ENCODE assay signal across 17 cellular contexts in the genomic region with DNA sequence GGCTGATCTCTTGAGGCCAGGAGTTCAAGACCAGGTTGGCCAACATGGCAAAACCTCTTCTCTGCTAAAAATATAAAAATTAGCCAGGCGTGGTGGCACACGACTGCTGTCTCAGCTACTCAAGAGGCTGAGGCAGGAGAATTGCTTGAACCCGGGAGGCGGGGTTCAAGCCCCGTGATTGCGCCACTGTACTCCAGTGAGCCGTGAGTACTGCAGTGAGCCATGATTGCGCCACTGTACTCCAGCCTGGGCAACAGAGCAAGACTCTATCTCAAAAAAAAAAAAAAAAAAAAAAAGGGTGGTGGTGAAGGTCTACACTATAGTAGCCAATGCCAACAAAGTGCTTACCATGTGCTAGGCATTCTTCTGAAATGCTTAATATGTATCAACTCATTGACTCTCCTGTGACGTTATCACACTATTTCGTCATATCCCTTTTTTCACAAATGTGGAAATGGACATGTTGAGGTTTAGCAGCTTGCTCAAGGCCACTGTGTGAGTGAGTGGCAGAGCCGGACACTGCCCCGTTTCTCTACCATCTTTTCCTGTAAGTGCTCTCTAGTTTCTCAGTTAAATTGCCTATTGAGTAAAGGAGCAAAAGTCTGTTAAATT. TPM values are rescaled to one million over a fixed set of nuclear protein-coding genes. Genes with fewer than 3 reads are reported as not detected.
DNase-seq lines count a peak whose midpoint lies in the region; ATAC-seq and TF ChIP-seq lines count a peak whose summit lies in the region.
"Had no signal": no experiment of that assay in that cellular context is flagged by ENCODE, and none has a peak within 500 bp of the region (broad histone marks: within the 10 kb centered on the region; RNA-seq: fewer than 3 reads in every experiment).

No MANE protein-coding gene starts in this region.

- intact Hi-C loops in activated naive CD4-positive, alpha-beta T cell treated with anti-CD3 and anti-CD28 coated beads for 36 hours (cut with micrococcal nuclease): loop anchor here (2.0 to 5.0 kb wide), 3 partner anchors 247 to 857 kb away; a partner anchor contains a TSS

- peak overlapping the region; percentile 17 for H3K27ac Mint-ChIP-seq in activated naive CD4-positive, alpha-beta T cell treated with anti-CD3 and anti-CD28 coated beads, Interleukin-2, amount 50 U/mL, for 24 hours
- no peak overlapping the region for H3K27ac Mint-ChIP-seq in activated naive CD4-positive, alpha-beta T cell treated with anti-CD3 and anti-CD28 coated beads for 36 hours
- peak overlapping the region; percentile 73 for H3K27ac Mint-ChIP-seq in stimulated activated memory B cell treated with anti-CD40 and anti-IgM and Interleukin-4, amounts not matched to agents 10 μg/mL and 1 μg/mL and 100 μg/mL, for 72 hours
- H3K27ac Mint-ChIP-seq: activated CD4-positive, alpha-beta T cell treated with anti-CD3 and anti-CD28 coated beads, Interleukin-2, amount 10 ng/mL, durations not matched to agents 7 days and 5 days; endodermal cell had no signal

- no peaks in the 10 kb centered on the region for H3K27me3 Mint-ChIP-seq in activated naive CD4-positive, alpha-beta T cell treated with anti-CD3 and anti-CD28 coated beads, Interleukin-2, amount 50 U/mL, for 24 hours
- H3K27me3 Mint-ChIP-seq in activated naive CD4-positive, alpha-beta T cell treated with anti-CD3 and anti-CD28 coated beads for 36 hours (ENCODE audit: low read depth): no peaks in the 10 kb centered on the region
- no peaks in the 10 kb centered on the region for H3K27me3 Mint-ChIP-seq in stimulated activated memory B cell treated with anti-CD40 and anti-IgM and Interleukin-4, amounts not matched to agents 10 μg/mL and 1 μg/mL and 100 μg/mL, for 72 hours
- H3K27me3 Mint-ChIP-seq: activated CD4-positive, alpha-beta T cell treated with anti-CD3 and anti-CD28 coated beads, Interleukin-2, amount 10 ng/mL, durations not matched to agents 7 days and 5 days had no signal

- ATAC-seq in stimulated activated memory B cell treated with anti-CD40 and anti-IgM and Interleukin-4, amounts not matched to agents 10 μg/mL and 1 μg/mL and 100 μg/mL, for 72 hours: no peak

- H3K36me3 Mint-ChIP-seq in activated naive CD4-positive, alpha-beta T cell treated with anti-CD3 and anti-CD28 coated beads, Interleukin-2, amount 50 U/mL, for 24 hours: peaks cover 14% of the 10 kb centered on the region
- H3K36me3 Mint-ChIP-seq in activated naive CD4-positive, alpha-beta T cell treated with anti-CD3 and anti-CD28 coated beads for 36 hours (ENCODE audit: low read depth): peaks cover 12% of the 10 kb centered on the region
- peaks cover 44% of the 10 kb centered on the region for H3K36me3 Mint-ChIP-seq in stimulated activated memory B cell treated with anti-CD40 and anti-IgM and Interleukin-4, amounts not matched to agents 10 μg/mL and 1 μg/mL and 100 μg/mL, for 72 hours

- H3K4me3 Mint-ChIP-seq in activated naive CD4-positive, alpha-beta T cell treated with anti-CD3 and anti-CD28 coated beads, Interleukin-2, amount 50 U/mL, for 24 hours: no peak overlapping the region
- no peak overlapping the region for H3K4me3 Mint-ChIP-seq in activated naive CD4-positive, alpha-beta T cell treated with anti-CD3 and anti-CD28 coated beads for 36 hours
- no peak overlapping the region for H3K4me3 Mint-ChIP-seq in stimulated activated memory B cell treated with anti-CD40 and anti-IgM and Interleukin-4, amounts not matched to agents 10 μg/mL and 1 μg/mL and 100 μg/mL, for 72 hours
- H3K4me3 Mint-ChIP-seq: activated CD4-positive, alpha-beta T cell treated with anti-CD3 and anti-CD28 coated beads, Interleukin-2, amount 10 ng/mL, durations not matched to agents 7 days and 5 days; endodermal cell; neural crest cell had no signal

- DNase-seq in activated naive CD4-positive, alpha-beta T cell treated with anti-CD3 and anti-CD28 coated beads for 36 hours: no peak
- DNase-seq in OCI-M1 (lab: John Stamatoyannopoulos, UW): peak; percentile 3
- DNase-seq in fibroblast of pulmonary artery (ENCODE audit: low read depth): peak; percentile 31
- no peak for DNase-seq in NCI-H748 treated with DMSO at 0.1 percent for 48 hours (lab: John Stamatoyannopoulos, UW)
- no peak for DNase-seq in DMS153 (lab: John Stamatoyannopoulos, UW)
- DNase-seq in activated CD4-positive, CD25-positive, alpha-beta regulatory T cell (lab: John Stamatoyannopoulos, UW): no peak
- DNase-seq: ACHN; activated CD4-positive, alpha-beta T cell treated with anti-CD3 and anti-CD28 coated beads, Interleukin-2, amount 10 ng/mL, durations not matched to agents 7 days and 5 days; endodermal cell; mesendoderm; MM.1S; NCI-H2081 treated with DMSO at 0.1 percent for 48 hours; NCI-H524 treated with DMSO at 0.1 percent for 48 hours had no signal

- no peak for TF ChIP-seq CTCF in fibroblast of pulmonary artery (IDR thresholded peaks at IDR 0.05; ENCODE audit: low read length, missing control alignments)

- peaks cover 65% of the 10 kb centered on the region for H3K4me1 Mint-ChIP-seq in activated naive CD4-positive, alpha-beta T cell treated with anti-CD3 and anti-CD28 coated beads, Interleukin-2, amount 50 U/mL, for 24 hours
- peaks cover 52% of the 10 kb centered on the region for H3K4me1 Mint-ChIP-seq in activated naive CD4-positive, alpha-beta T cell treated with anti-CD3 and anti-CD28 coated beads for 36 hours (ENCODE audit: low read depth)
- H3K4me1 Mint-ChIP-seq in stimulated activated memory B cell treated with anti-CD40 and anti-IgM and Interleukin-4, amounts not matched to agents 10 μg/mL and 1 μg/mL and 100 μg/mL, for 72 hours: peaks cover 40% of the 10 kb centered on the region

- no peaks in the 10 kb centered on the region for H3K9me3 Mint-ChIP-seq in activated naive CD4-positive, alpha-beta T cell treated with anti-CD3 and anti-CD28 coated beads, Interleukin-2, amount 50 U/mL, for 24 hours
- no peaks in the 10 kb centered on the region for H3K9me3 Mint-ChIP-seq in activated naive CD4-positive, alpha-beta T cell treated with anti-CD3 and anti-CD28 coated beads for 36 hours
- no peaks in the 10 kb centered on the region for H3K9me3 Mint-ChIP-seq in stimulated activated memory B cell treated with anti-CD40 and anti-IgM and Interleukin-4, amounts not matched to agents 10 μg/mL and 1 μg/mL and 100 μg/mL, for 72 hours
- H3K9me3 Mint-ChIP-seq: activated CD4-positive, alpha-beta T cell treated with anti-CD3 and anti-CD28 coated beads, Interleukin-2, amount 10 ng/mL, durations not matched to agents 7 days and 5 days; endodermal cell; neural crest cell had no signal

- no peak overlapping the region for H3K4me3 ChIP-seq in fibroblast of pulmonary artery (replicated peaks; ENCODE audit: low read depth, low read length)
- H3K4me3 ChIP-seq: prostate gland had no signal

- CTCF ChIA-PET in activated naive CD4-positive, alpha-beta T cell treated with anti-CD3 and anti-CD28 coated beads for 36 hours (lab: Charles Lee): interaction anchor here (2.0 to 5.9 kb wide), 2 partner anchors 91 to 151 kb away, joined by 8 to 46 read pairs; no protein-coding TSS in a partner anchor

RNA-seq across cellular contexts. Expression of a gene that starts 59.6 kb away (rescaled TPM):
- 10 to 100 TPM; 14.3 to 14.6 TPM for total RNA-seq in activated naive CD4-positive, alpha-beta T cell treated with anti-CD3 and anti-CD28 coated beads for 36 hours

Comparison
In these comparisons a context has a peak if more than half of its experiments do, and no peak if none do; other contexts are left out.
1. DNase-seq: peak in OCI-M1 (single experiment) and fibroblast of pulmonary artery (single experiment); none in activated naive CD4-positive, alpha-beta T cell treated with anti-CD3 and anti-CD28 coated beads for 36 hours (single experiment), NCI-H748 treated with DMSO at 0.1 percent for 48 hours (single experiment), DMS153 (single experiment) and activated CD4-positive, CD25-positive, alpha-beta regulatory T cell (0 of 4).